Comparison of ENCODE assay signal across 8 cellular contexts in the genomic region with DNA sequence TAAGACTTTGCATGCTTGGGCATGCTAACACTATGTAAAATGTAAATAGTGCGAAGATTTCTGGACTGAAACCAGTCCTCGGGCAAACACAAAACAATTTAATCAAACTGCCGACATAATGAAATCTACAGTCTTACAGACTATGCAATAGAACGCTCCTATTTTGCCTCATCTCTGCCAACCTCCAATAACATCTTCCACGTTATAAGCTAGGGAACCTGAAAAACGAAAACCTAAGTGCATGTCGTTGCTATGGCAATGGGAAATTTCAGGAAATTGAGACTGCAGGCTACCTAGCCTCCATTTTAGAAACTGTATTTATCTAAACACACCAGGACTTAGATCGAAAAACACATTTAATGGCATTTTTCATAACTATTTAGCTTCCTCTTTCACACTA. TPM values are rescaled to one million over a fixed set of nuclear protein-coding genes. Genes with fewer than 3 reads are reported as not detected.
DNase-seq lines count a peak whose midpoint lies in the region; ATAC-seq and TF ChIP-seq lines count a peak whose summit lies in the region.

No MANE protein-coding gene starts in this region.

- peak overlapping the region; percentile 100 for H3K4me3 Mint-ChIP-seq in Caco-2 (ENCODE audit: unreplicated experiment)

- no peaks in the 10 kb centered on the region for H3K9me3 ChIP-seq in Caco-2
- H3K9me3 ChIP-seq in KOPT-K1 (ENCODE audit: insufficient read depth, low read length, poor library complexity, severe bottlenecking), result no peaks in the 10 kb centered on the region

- H3K9me3 Mint-ChIP-seq in Caco-2 (ENCODE audit: unreplicated experiment), result no peaks in the 10 kb centered on the region

- no peaks in the 10 kb centered on the region for H3K36me3 ChIP-seq in Caco-2 (ENCODE audit: control insufficient read depth, insufficient read depth, low read length)
- peaks cover 24% of the 10 kb centered on the region for H3K36me3 ChIP-seq in KOPT-K1 (ENCODE audit: insufficient read depth, low read length)

- H3K4me1 ChIP-seq in Caco-2, result peaks cover 26% of the 10 kb centered on the region
- peaks cover 25% of the 10 kb centered on the region for H3K4me1 ChIP-seq in foreskin keratinocyte

- peak in 1 of 2 experiments; percentile 37 for DNase-seq in Caco-2
- peak in 1 of 2 donors; percentile 45 for DNase-seq in foreskin keratinocyte
- DNase-seq in retina, result peak; percentile 11
- no peak for DNase-seq in sciatic nerve (ENCODE audit: low spot score)
- DNase-seq in DMS153 (lab: John Stamatoyannopoulos, UW), result no peak
- DNase-seq in D341Med (ENCODE audit: low spot score), result no peak

- no peaks in the 10 kb centered on the region for H3K27me3 Mint-ChIP-seq in Caco-2 (ENCODE audit: insufficient read depth, unreplicated experiment)

- intact Hi-C loops in Caco-2 (cut with micrococcal nuclease; ENCODE audit: unreplicated experiment), result loop anchor here (2.0 to 5.0 kb wide), 3 partner anchors 71 to 97 kb away; partner anchors contain the start of gene HIPK3
- intact Hi-C loops in sciatic nerve (cut with DNase I), result no loop called here

- peak overlapping the region; percentile 87 for H3K27ac ChIP-seq in KOPT-K1 (ENCODE audit: low read depth, low read length, poor library complexity, severe bottlenecking)
- peak overlapping the region; percentile 86 for H3K27ac ChIP-seq in VCaP
- peak overlapping the region; percentile 79 for H3K27ac ChIP-seq in foreskin keratinocyte

- peak overlapping the region; percentile 100 for H3K27ac Mint-ChIP-seq in Caco-2 (ENCODE audit: unreplicated experiment)

- H3K4me3 ChIP-seq in Caco-2 (ENCODE audit: low read depth, low read length), result peak overlapping the region; percentile 79

- no peaks in the 10 kb centered on the region for H3K27me3 ChIP-seq in Caco-2 (replicated peaks; ENCODE audit: control insufficient read depth, insufficient read depth, low read length)
- no peaks in the 10 kb centered on the region for H3K27me3 ChIP-seq in foreskin keratinocyte

- no TSS peak for BruUV-seq in Caco-2 (replicated peaks; lab: Mats Ljungman, UMichigan)

- no peak for TF ChIP-seq CTCF in Caco-2 (IDR thresholded peaks at IDR 0.05; ENCODE audit: insufficient read depth in 1 of 2, low read depth in 1 of 2, low read length in 1 of 2, severe bottlenecking in 1 of 2, unreplicated experiment in 1 of 2)
- no peak for TF ChIP-seq CTCF in VCaP (conservative IDR thresholded peaks at IDR 0.05)
- no peak for TF ChIP-seq CTCF in foreskin keratinocyte (conservative IDR thresholded peaks at IDR 0.05)

- peak; percentile 10 for ATAC-seq in foreskin keratinocyte
- ATAC-seq in sciatic nerve, result no peak

- H3K4me1 Mint-ChIP-seq in Caco-2 (ENCODE audit: low read depth, unreplicated experiment), result peaks cover 16% of the 10 kb centered on the region

- CTCF ChIA-PET in Caco-2 (lab: Charles Lee), result no interaction called here

- H3K36me3 Mint-ChIP-seq in Caco-2 (ENCODE audit: insufficient read depth, unreplicated experiment), result peaks cover 58% of the 10 kb centered on the region

- POLR2A ChIA-PET in Caco-2 (lab: Charles Lee), result interaction anchor here (1.0 kb wide), 1 partner anchor 144 kb away, joined by 3 read pairs; the partner anchor contains the start of gene DEPDC7

RNA-seq across cellular contexts. Expression of gene CSTF3, which starts 1.1 kb away (rescaled TPM):
- total RNA-seq in Caco-2 (2022), result 43.6 and 45.6 TPM in 2 replicates
- total RNA-seq in foreskin keratinocyte, result 26.2 and 30.2 TPM in 2 replicates
- 25.3 and 29.0 TPM in 2 replicates for polyA plus RNA-seq in foreskin keratinocyte
- 28.3 TPM for total RNA-seq in sciatic nerve
